Comparison of ENCODE assay signal across 8 cellular contexts in genomic region chr4:113146876-113147358, GRCh38.
DNase-seq lines count a peak whose midpoint lies in the region; ATAC-seq and TF ChIP-seq lines count a peak whose summit lies in the region.

No MANE protein-coding gene starts in this region.

- H3K4me3 ChIP-seq in CD4-positive, CD25-positive, alpha-beta regulatory T cell (ENCODE audit: low read depth, low read length): peak overlapping the region; percentile 51
- H3K4me3 ChIP-seq in HUES64 (ENCODE audit: low read length) (no peak overlapping the region), epithelial cell of proximal tubule (ENCODE audit: low read depth, low read length) (peak overlapping the region; percentile 50), parathyroid adenoma (ENCODE audit: low read depth, low read length) (peak overlapping the region; percentile 27)

- peaks cover 0 to 8% (median 0%) of the 10 kb centered on the region in 4 donors for H3K4me1 Mint-ChIP-seq in CD4-positive, CD25-positive, alpha-beta regulatory T cell

- H3K27me3 Mint-ChIP-seq in CD4-positive, CD25-positive, alpha-beta regulatory T cell: peaks cover 4% of the 10 kb centered on the region

- DNase-seq in CD4-positive, CD25-positive, alpha-beta regulatory T cell: peak in 1 of 3 donors; percentile 18
- no peak for DNase-seq in epithelial cell of proximal tubule (ENCODE audit: low read depth)
- DNase-seq in stimulated activated CD4-positive, alpha-beta T cell treated with anti-CD3 and anti-CD28 coated beads, Interleukin-12 subunit alpha, Interleukin-12 subunit beta, amount 100 ng/mL, for 4 hours: no peak
- DNase-seq in SIG-M5 (lab: John Stamatoyannopoulos, UW): no peak

- H3K9ac ChIP-seq in HUES64 (ENCODE audit: low read depth, low read length) (no peak overlapping the region), parathyroid adenoma (no peak overlapping the region)

- H2AFZ ChIP-seq in parathyroid adenoma: no peak overlapping the region

- ATAC-seq in CD4-positive, CD25-positive, alpha-beta regulatory T cell (ENCODE audit: low read depth in 2 of 2): no peak
- ATAC-seq in GM21390 (IDR thresholded peaks at IDR 0.05; ENCODE audit: unreplicated experiment) (peak; percentile 90), GM18519 (IDR thresholded peaks at IDR 0.05; ENCODE audit: low FRiP score, unreplicated experiment) (no peak)

- no peak for TF ChIP-seq CTCF in epithelial cell of proximal tubule (conservative IDR thresholded peaks at IDR 0.05; ENCODE audit: low read depth, low read length)
- TF ChIP-seq CTCF in parathyroid adenoma (IDR thresholded peaks at IDR 0.05): no peak

- WGBS in HUES64: 79% methylated on average over 10 of the region's 10 CpGs

- no peaks in the 10 kb centered on the region for H3K36me3 Mint-ChIP-seq in CD4-positive, CD25-positive, alpha-beta regulatory T cell

- no peaks in the 10 kb centered on the region for H3K9me3 ChIP-seq in CD4-positive, CD25-positive, alpha-beta regulatory T cell (ENCODE audit: control insufficient read depth in 2 of 2, low read length in 2 of 2)
- no peaks in the 10 kb centered on the region for H3K9me3 ChIP-seq in HUES64 (ENCODE audit: insufficient read depth, low read depth, low read length)
- H3K9me3 ChIP-seq in parathyroid adenoma (ENCODE audit: control insufficient read depth, low read length): no peaks in the 10 kb centered on the region

- peak overlapping the region in 1 of 3 donors; percentile 82 for H3K27ac Mint-ChIP-seq in CD4-positive, CD25-positive, alpha-beta regulatory T cell

- H3K36me3 ChIP-seq in CD4-positive, CD25-positive, alpha-beta regulatory T cell (ENCODE audit: control insufficient read depth, insufficient read depth, low read length): no peaks in the 10 kb centered on the region
- no peaks in the 10 kb centered on the region; the same call in 1 of the 2 replicates for H3K36me3 ChIP-seq in HUES64 (ENCODE audit: insufficient read depth, low read length)
- H3K36me3 ChIP-seq in parathyroid adenoma (ENCODE audit: control insufficient read depth, insufficient read depth, low read length): no peaks in the 10 kb centered on the region

- no peaks in the 10 kb centered on the region for H3K79me2 ChIP-seq in parathyroid adenoma

- no peak overlapping the region for H3K27ac ChIP-seq in CD4-positive, CD25-positive, alpha-beta regulatory T cell (ENCODE audit: insufficient read depth, low read length, poor library complexity, severe bottlenecking)
- H3K27ac ChIP-seq in HUES64 (ENCODE audit: low read depth, low read length): peak overlapping the region; percentile 41; the same call in 1 of the 2 replicates
- H3K27ac ChIP-seq in parathyroid adenoma: peak overlapping the region; percentile 36

- no peaks in the 10 kb centered on the region for H3K27me3 ChIP-seq in CD4-positive, CD25-positive, alpha-beta regulatory T cell (ENCODE audit: control insufficient read depth, insufficient read depth, low read length)
- H3K27me3 ChIP-seq in HUES64 (ENCODE audit: insufficient read depth, low read length) (no peaks in the 10 kb centered on the region), parathyroid adenoma (ENCODE audit: control insufficient read depth, insufficient read depth, low read length) (no peaks in the 10 kb centered on the region)

- peaks cover 0 to 1% (median 0%) of the 10 kb centered on the region in 7 donors for H3K9me3 Mint-ChIP-seq in CD4-positive, CD25-positive, alpha-beta regulatory T cell

- H3K4me2 ChIP-seq in parathyroid adenoma (ENCODE audit: low read length): peak overlapping the region; percentile 46

- peak overlapping the region in 3 of 4 donors; percentile 12 to 46 (median 38) for H3K4me3 Mint-ChIP-seq in CD4-positive, CD25-positive, alpha-beta regulatory T cell

- no peaks in the 10 kb centered on the region for H3K4me1 ChIP-seq in CD4-positive, CD25-positive, alpha-beta regulatory T cell (ENCODE audit: control insufficient read depth, insufficient read depth, low read length, poor library complexity, severe bottlenecking)
- H3K4me1 ChIP-seq in HUES64 (ENCODE audit: insufficient read depth, low read length) (peaks cover 63% of the 10 kb centered on the region), parathyroid adenoma (peaks cover 2% of the 10 kb centered on the region)
